28 cellular contexts compared by ENCODE assay signal in genomic region chr1:199129247-199129646, GRCh38.
DNase-seq lines count a peak whose midpoint lies in the region; TF ChIP-seq lines count a peak whose summit lies in the region.
"Had no signal": no experiment of that assay in that cellular context is flagged by ENCODE, and none has a peak within 500 bp of the region (broad histone marks: within the 10 kb centered on the region; RNA-seq: fewer than 3 reads in every experiment).

No MANE protein-coding gene starts in this region.

- no peaks in the 10 kb centered on the region for H3K27me3 ChIP-seq in ascending aorta
- H3K27me3 ChIP-seq: dorsolateral prefrontal cortex, heart right ventricle, neutrophil, Peyer's patch, SJCRH30, vagina had no signal

- TF ChIP-seq CTCF in ascending aorta (IDR thresholded peaks at IDR 0.05), result no peak

- H3K27ac ChIP-seq in ascending aorta, result no peak overlapping the region
- H3K27ac ChIP-seq: dorsolateral prefrontal cortex, heart right ventricle, neutrophil, Peyer's patch, psoas muscle, SJCRH30, thoracic aorta, vagina had no signal

- no peaks in the 10 kb centered on the region for H3K36me3 ChIP-seq in ascending aorta
- H3K36me3 ChIP-seq: heart right ventricle, neutrophil, Peyer's patch, SJCRH30, thoracic aorta, vagina had no signal

- intact Hi-C loops in ascending aorta (cut with DNase I), result no loop called here

- no peak overlapping the region for H3K4me3 ChIP-seq in ascending aorta
- H3K4me3 ChIP-seq: dorsolateral prefrontal cortex, GM12878, heart right ventricle, Peyer's patch, psoas muscle, SJCRH30, thoracic aorta, vagina had no signal

- in situ Hi-C loops in ACHN (cut with HindIII; ENCODE audit: low pct_ligation_motif_present, low pct_unique_long_range_greater_than_20kb, low sequenced_read_pairs), result no loop called here

- DNase-seq in ACHN, result peak; percentile 45
- DNase-seq in LoVo (ENCODE audit: low spot score), result peak; percentile 5
- peak; percentile 2 for DNase-seq in brain pericyte (ENCODE audit: low read depth, low spot score)
- peak; percentile 44 for DNase-seq in iris pigment epithelial cell (ENCODE audit: low read depth)
- DNase-seq in ascending aorta (ENCODE audit: low spot score in 2 of 2), result no peak
- no peak for DNase-seq in mesenteric fat pad (ENCODE audit: low spot score)
- no peak for DNase-seq in superior temporal gyrus (ENCODE audit: extremely low spot score)
- no peak for DNase-seq in NCI-H69 (lab: John Stamatoyannopoulos, UW)
- DNase-seq: activated CD4-positive, alpha-beta memory T cell treated with anti-CD3 and anti-CD28 coated beads, Interleukin-2, amount 10 ng/mL, durations not matched to agents 7 days and 5 days; activated CD4-positive, CD25-positive, alpha-beta regulatory T cell treated with anti-CD3 and anti-CD28 coated beads, Interleukin-2, amount 50 U/mL, for 72 hours; activated CD8-positive, alpha-beta memory T cell treated with anti-CD3 and anti-CD28 coated beads, Interleukin-2, amount 50 U/mL, for 48 hours; CD4-positive, CD25-positive, alpha-beta regulatory T cell; dorsolateral prefrontal cortex; heart right ventricle; Karpas-422; mesendoderm; NCI-H187; NCI-H2171 treated with DMSO at 0.1 percent for 48 hours; NCI-H526 treated with DMSO at 0.1 percent for 48 hours; Peyer's patch; psoas muscle; SJCRH30; stimulated activated naive CD4-positive, alpha-beta T cell treated with Interleukin-2 at 50 U/mL for 16 hours; T-helper 1 cell had no signal

- no peaks in the 10 kb centered on the region for H3K9me3 ChIP-seq in ascending aorta
- H3K9me3 ChIP-seq: heart right ventricle, neutrophil, Peyer's patch, psoas muscle, SJCRH30, thoracic aorta, vagina had no signal

- H3K4me1 ChIP-seq in ascending aorta, result no peaks in the 10 kb centered on the region
- H3K4me1 ChIP-seq: heart right ventricle, Peyer's patch, psoas muscle, SJCRH30, vagina had no signal

Comparison
In these comparisons a context has a peak if more than half of its experiments do, and no peak if none do; other contexts are left out.
1. DNase-seq: peak in ACHN (single experiment), LoVo (single experiment), brain pericyte (single experiment) and iris pigment epithelial cell (single experiment); none in ascending aorta (0 of 2), mesenteric fat pad (single experiment), superior temporal gyrus (single experiment) and NCI-H69 (single experiment).